Comparison of ENCODE assay signal across 16 cellular contexts in the genomic region with DNA sequence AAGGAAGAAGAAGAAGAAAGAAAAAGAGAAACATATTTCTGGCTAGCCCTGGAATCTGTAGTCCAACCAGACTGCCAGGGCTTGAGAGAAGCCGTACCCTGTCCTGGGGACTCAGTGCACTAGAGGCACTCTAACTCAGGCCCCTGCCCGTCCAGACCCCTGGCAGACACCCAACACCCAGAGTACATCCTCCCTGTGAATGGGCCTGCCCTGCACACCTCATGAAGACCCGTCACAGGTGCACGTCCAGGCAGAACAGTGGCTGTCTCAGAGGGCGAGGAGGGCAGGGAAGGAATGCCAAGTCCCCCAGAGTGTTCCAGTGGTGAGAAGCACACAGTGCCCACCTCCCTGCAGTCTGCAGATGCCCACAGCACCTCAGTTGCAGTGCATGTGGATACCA.
"Had no signal": no experiment of that assay in that cellular context is flagged by ENCODE, and none has a peak within 500 bp of the region (broad histone marks: within the 10 kb centered on the region; RNA-seq: fewer than 3 reads in every experiment).

No MANE protein-coding gene starts in this region.

- H3K9me3 ChIP-seq: adrenal gland, body of pancreas had no signal

- H3K4me3 Mint-ChIP-seq: activated B cell treated with CpG ODN at 0.5 μM for 24 hours; activated CD4-positive, alpha-beta T cell treated with anti-CD3 and anti-CD28 coated beads, Interleukin-2, amount 10 ng/mL, durations not matched to agents 24 days and 14 days; memory B cell; nephron; T-helper 17 cell; type B pancreatic cell had no signal

- H3K4me3 ChIP-seq: adrenal gland, body of pancreas, hepatocyte, skin epidermis had no signal

- DNase-seq: activated B cell treated with CpG ODN at 0.5 μM for 24 hours; activated CD4-positive, alpha-beta T cell treated with anti-CD3 and anti-CD28 coated beads, Interleukin-2, amount 10 ng/mL, durations not matched to agents 24 days and 14 days; activated naive CD4-positive, alpha-beta T cell treated with anti-CD3 and anti-CD28 coated beads, Interleukin-2, amount 50 U/mL, for 16 hours; activated T-cell treated with anti-CD3 and anti-CD28 coated beads for 4 hours; adrenal gland; body of pancreas; cerebellar nuclear complex; foreskin melanocyte; SIG-M5; T-helper 17 cell had no signal

- ATAC-seq: body of pancreas, T-helper 17 cell had no signal

- H3K27me3 ChIP-seq: adrenal gland, body of pancreas, hepatocyte had no signal

- H3K27ac ChIP-seq: hepatocyte had no signal

- H3K27ac Mint-ChIP-seq: activated B cell treated with CpG ODN at 0.5 μM for 24 hours; activated CD4-positive, alpha-beta T cell treated with anti-CD3 and anti-CD28 coated beads, Interleukin-2, amount 10 ng/mL, durations not matched to agents 24 days and 14 days; activated T-helper 2 cell treated with anti-CD3 and anti-CD28 coated beads, Interferon-gamma antibody, Interleukin-2, Interleukin-4, amounts not matched to agents 10 μg/mL and 5 μg/mL and 100 μg/mL, durations not matched to agents 14 hours and 24 hours and 36 hours; memory B cell; T-helper 17 cell; type B pancreatic cell had no signal

- H3K9me3 Mint-ChIP-seq: activated B cell treated with CpG ODN at 0.5 μM for 24 hours; activated CD4-positive, alpha-beta T cell treated with anti-CD3 and anti-CD28 coated beads, Interleukin-2, amount 10 ng/mL, durations not matched to agents 24 days and 14 days; activated T-helper 2 cell treated with anti-CD3 and anti-CD28 coated beads, Interferon-gamma antibody, Interleukin-2, Interleukin-4, amounts not matched to agents 10 μg/mL and 5 μg/mL and 100 μg/mL, durations not matched to agents 14 hours and 24 hours and 36 hours; memory B cell; nephron; type B pancreatic cell had no signal

- H3K27me3 Mint-ChIP-seq: activated B cell treated with CpG ODN at 0.5 μM for 24 hours; activated CD4-positive, alpha-beta T cell treated with anti-CD3 and anti-CD28 coated beads, Interleukin-2, amount 10 ng/mL, durations not matched to agents 24 days and 14 days; memory B cell; T-helper 17 cell; type B pancreatic cell had no signal

- H3K36me3 Mint-ChIP-seq: type B pancreatic cell had no signal
